Comparison of ENCODE assay signal across 11 cellular contexts in genomic region chr12:46210835-46211439, GRCh38. TPM values are rescaled to one million over a fixed set of nuclear protein-coding genes. Genes with fewer than 3 reads are reported as not detected.
DNase-seq lines count a peak whose midpoint lies in the region; ATAC-seq and TF ChIP-seq lines count a peak whose summit lies in the region.
"Had no signal": no experiment of that assay in that cellular context is flagged by ENCODE, and none has a peak within 500 bp of the region (broad histone marks: within the 10 kb centered on the region; RNA-seq: fewer than 3 reads in every experiment).

No MANE protein-coding gene starts in this region.

- peaks cover 0 to 26% of the 10 kb centered on the region in 2 donors for H3K36me3 ChIP-seq in gastrocnemius medialis

- H3K36me3 Mint-ChIP-seq in activated CD4-positive, alpha-beta T cell treated with anti-CD3 and anti-CD28 coated beads, Interleukin-2, amount 10 ng/mL, durations not matched to agents 24 days and 14 days (ENCODE audit: low read depth): peaks cover 64% of the 10 kb centered on the region
- peaks cover 66% of the 10 kb centered on the region for H3K36me3 Mint-ChIP-seq in T-cell

- CTCF ChIA-PET in T-cell (lab: Charles Lee): no interaction called here

- TF ChIP-seq POLR2A in gastrocnemius medialis (IDR thresholded peaks at IDR 0.05): no peak

- H3K27ac Mint-ChIP-seq in activated CD4-positive, alpha-beta T cell treated with anti-CD3 and anti-CD28 coated beads, Interleukin-2, amount 10 ng/mL, durations not matched to agents 24 days and 14 days: peak overlapping the region; percentile 94
- H3K27ac Mint-ChIP-seq in T-cell: peak overlapping the region; percentile 95 to 98

- no peaks in the 10 kb centered on the region for H3K27me3 Mint-ChIP-seq in activated CD4-positive, alpha-beta T cell treated with anti-CD3 and anti-CD28 coated beads, Interleukin-2, amount 10 ng/mL, durations not matched to agents 24 days and 14 days
- H3K27me3 Mint-ChIP-seq in T-cell: no peaks in the 10 kb centered on the region

- H3K4me3 Mint-ChIP-seq in activated CD4-positive, alpha-beta T cell treated with anti-CD3 and anti-CD28 coated beads, Interleukin-2, amount 10 ng/mL, durations not matched to agents 24 days and 14 days: peak overlapping the region; percentile 65
- peak overlapping the region; percentile 17 to 71 (median 25) for H3K4me3 Mint-ChIP-seq in T-cell
- H3K4me3 Mint-ChIP-seq: nephron had no signal

- H3K4me3 ChIP-seq in gastrocnemius medialis (no peak overlapping the region), foreskin fibroblast (ENCODE audit: low read depth in 1 of 2, low read length in 2 of 2) (no peak overlapping the region)

- intact Hi-C loops in activated CD4-positive, alpha-beta T cell treated with anti-CD3 and anti-CD28 coated beads, Interleukin-2, amount 10 ng/mL, durations not matched to agents 24 days and 14 days (cut with micrococcal nuclease): loop anchor here (1.0 to 10.0 kb wide), 7 partner anchors 7 to 1604 kb away; partner anchors contain the start of genes HDAC7 and SCAF11
- intact Hi-C loops in gastrocnemius medialis (cut with DNase I; ENCODE audit: low total_unique reads): loop anchor here (5.0 kb wide), 1 partner anchor 51 kb away; no protein-coding TSS in a partner anchor

- no peak for DNase-seq in activated CD4-positive, alpha-beta T cell treated with anti-CD3 and anti-CD28 coated beads, Interleukin-2, amount 10 ng/mL, durations not matched to agents 24 days and 14 days
- no peak for DNase-seq in activated CD4-positive, alpha-beta T cell treated with anti-CD3 and anti-CD28 coated beads for 1 hour
- DNase-seq in T-cell (no peak), epithelial cell of prostate (ENCODE audit: low read depth, low spot score) (no peak), gastrocnemius medialis (no peak), foreskin fibroblast (no peak), D341Med (ENCODE audit: low spot score) (no peak), HuH-7 (ENCODE audit: low spot score) (no peak)
- DNase-seq: activated CD4-positive, CD25-positive, alpha-beta regulatory T cell; NCI-H1436 had no signal

- no peaks in the 10 kb centered on the region for H3K9me3 ChIP-seq in gastrocnemius medialis

- H3K4me1 Mint-ChIP-seq in activated CD4-positive, alpha-beta T cell treated with anti-CD3 and anti-CD28 coated beads, Interleukin-2, amount 10 ng/mL, durations not matched to agents 24 days and 14 days: peaks cover 74% of the 10 kb centered on the region
- H3K4me1 Mint-ChIP-seq in T-cell: peaks cover 91 to 94% (median 94%) of the 10 kb centered on the region in 3 donors

- no peaks in the 10 kb centered on the region for H3K9me3 Mint-ChIP-seq in activated CD4-positive, alpha-beta T cell treated with anti-CD3 and anti-CD28 coated beads, Interleukin-2, amount 10 ng/mL, durations not matched to agents 24 days and 14 days
- H3K9me3 Mint-ChIP-seq in T-cell: no peaks in the 10 kb centered on the region
- H3K9me3 Mint-ChIP-seq: nephron had no signal

- in situ Hi-C loops in gastrocnemius medialis (cut with MboI; ENCODE audit: low sequenced_read_pairs in 4 of 4): no loop called here

- H3K27ac ChIP-seq in epithelial cell of prostate: peak overlapping the region; percentile 46
- peak overlapping the region in 3 of 4 donors; percentile 45 to 76 (median 75) for H3K27ac ChIP-seq in gastrocnemius medialis

- TF ChIP-seq CTCF in gastrocnemius medialis (IDR thresholded peaks at IDR 0.05 in 4 of 5, conservative IDR thresholded peaks at IDR 0.05 in 1 of 5) (no peak), foreskin fibroblast (IDR thresholded peaks at IDR 0.05; ENCODE audit: low read depth, low read length) (no peak)

- peaks cover 36 to 51% of the 10 kb centered on the region in 2 donors for H3K4me1 ChIP-seq in gastrocnemius medialis

- H3K27me3 ChIP-seq in gastrocnemius medialis: no peaks in the 10 kb centered on the region

- POLR2A ChIA-PET in T-cell (lab: Charles Lee): interaction anchor here (0.6 to 1.0 kb wide), 2 partner anchors 15 to 56 kb away, joined by 3 to 4 read pairs; no protein-coding TSS in a partner anchor

- no peak for ATAC-seq in T-cell (replicated peaks in 1 of 4)
- ATAC-seq in gastrocnemius medialis: no peak

RNA-seq across cellular contexts. Expression of gene SLC38A1, which starts 57.9 kb away (rescaled TPM):
- 180 and 181 TPM in 2 replicates for total RNA-seq in activated CD4-positive, alpha-beta T cell treated with anti-CD3 and anti-CD28 coated beads, Interleukin-2, amount 10 ng/mL, durations not matched to agents 24 days and 14 days
- 100 to 1,000 TPM; 273 to 321 (median 286) TPM for total RNA-seq in T-cell
- total RNA-seq in gastrocnemius medialis: 100 to 1,000 TPM; 237 to 472 (median 339) TPM
